ENCODE assay signal across 9 cellular contexts in the genomic region with DNA sequence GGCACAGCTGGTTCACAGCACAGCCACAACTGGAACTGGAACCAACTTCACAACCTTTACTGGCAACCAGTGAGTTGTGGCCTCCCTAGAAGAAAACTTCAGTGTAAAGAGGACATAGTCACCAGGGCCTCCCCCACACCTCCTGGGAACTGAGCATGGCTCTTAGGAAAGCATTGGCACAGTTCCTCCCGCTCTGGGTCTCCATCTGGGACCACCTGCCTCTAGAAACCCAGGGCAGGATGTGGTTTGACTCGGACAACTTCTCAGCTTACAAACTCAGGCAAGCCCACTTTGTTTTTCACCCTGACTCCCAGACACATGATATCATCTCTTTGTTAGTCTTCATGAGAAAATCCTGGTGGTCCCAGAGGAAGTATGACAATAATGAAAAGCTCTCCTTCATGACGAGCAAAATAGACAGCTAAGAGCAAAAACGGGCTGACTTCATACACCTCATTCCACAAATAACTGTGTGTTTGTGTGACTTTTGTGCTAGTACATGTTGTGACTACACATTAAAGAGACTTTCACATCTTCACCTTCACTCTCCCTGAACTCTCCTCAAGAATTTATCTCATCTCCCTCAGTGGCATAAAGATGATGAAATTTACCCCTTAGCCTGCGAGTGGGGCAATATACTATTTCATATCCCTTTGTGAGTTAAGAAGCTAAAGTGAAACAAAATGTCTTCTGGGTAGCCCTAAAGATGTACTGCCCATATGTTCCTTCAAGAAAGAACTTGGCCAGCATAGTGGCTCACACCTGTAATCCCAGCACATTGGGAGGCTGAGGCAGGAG.
DNase-seq lines count a peak whose midpoint lies in the region; ATAC-seq, FAIRE-seq and TF ChIP-seq lines count a peak whose summit lies in the region.
"Had no signal": no experiment of that assay in that cellular context is flagged by ENCODE, and none has a peak within 500 bp of the region (broad histone marks: within the 10 kb centered on the region; RNA-seq: fewer than 3 reads in every experiment).

No MANE protein-coding gene starts in this region.

- intact Hi-C loops in gastrocnemius medialis (cut with DNase I; ENCODE audit: low total_unique reads) = no loop called here
- intact Hi-C loops in psoas muscle (cut with DNase I) = no loop called here

- TF ChIP-seq POLR2A in A549 (IDR thresholded peaks at IDR 0.05; ENCODE audit: low read length) = no peak
- no peak for TF ChIP-seq POLR2A in erythroblast (IDR thresholded peaks at IDR 0.05; ENCODE audit: low read length)
- no peak for TF ChIP-seq POLR2A in gastrocnemius medialis (IDR thresholded peaks at IDR 0.05)

- ATAC-seq in A549 (no peak), gastrocnemius medialis (no peak), psoas muscle (no peak)

- FAIRE-seq in A549 (lab: Jason Lieb, UNC) (peak; percentile 77), GM19239 (lab: Jason Lieb, UNC) (peak; percentile 99)

- POLR2A ChIA-PET in A549 (lab: Yijun Ruan, JAX) = no interaction called here

- H3K36me3 ChIP-seq in SJCRH30 (no peaks in the 10 kb centered on the region), gastrocnemius medialis (no peaks in the 10 kb centered on the region), psoas muscle (ENCODE audit: insufficient read depth in 1 of 2, low read depth in 1 of 2) (no peaks in the 10 kb centered on the region)

- H3K4me1 ChIP-seq in A549 (no peaks in the 10 kb centered on the region), SJCRH30 (peaks cover 32% of the 10 kb centered on the region), gastrocnemius medialis (no peaks in the 10 kb centered on the region), psoas muscle (peaks cover 7% of the 10 kb centered on the region)

- 93% methylated on average over 5 of the region's 5 CpGs for WGBS in A549 (ENCODE audit: missing lambda C conversion rate)
- 52 to 64% (median 57%) methylated on average over 5 of the region's 5 CpGs for WGBS in psoas muscle, 3 donors

- DNase-seq in A549 (ENCODE audit: low read depth in 1 of 2, low spot score in 1 of 2) (no peak), GM19239 (ENCODE audit: insufficient read length, low spot score) (no peak), SJCRH30 (peak; percentile 93 to 98), fibroblast of peridontal ligament (ENCODE audit: extremely low read depth) (peak; percentile 40), NCI-H2107 treated with DMSO at 0.1 percent for 48 hours (lab: John Stamatoyannopoulos, UW; ENCODE audit: unreplicated experiment) (no peak), erythroblast (lab: John Stamatoyannopoulos, UW) (no peak), gastrocnemius medialis (no peak), psoas muscle (no peak)
- DNase-seq: activated T-cell treated with anti-CD3 and anti-CD28 coated beads for 4 hours had no signal

- H3K4me3 ChIP-seq in A549 (no peak overlapping the region), SJCRH30 (peak overlapping the region; percentile 10; the same call in 1 of the 2 replicates), gastrocnemius medialis (no peak overlapping the region), psoas muscle (no peak overlapping the region)

- CTCF ChIA-PET in A549 (lab: Yijun Ruan, JAX) = interaction anchor here (0.6 to 1.0 kb wide), 2 partner anchors 17 to 180 kb away, joined by 3 to 4 read pairs; no protein-coding TSS in a partner anchor

- H3K27me3 ChIP-seq in SJCRH30 = no peaks in the 10 kb centered on the region
- H3K27me3 ChIP-seq in gastrocnemius medialis = no peaks in the 10 kb centered on the region
- peaks cover 0 to 6% (median 0%) of the 10 kb centered on the region in 3 donors for H3K27me3 ChIP-seq in psoas muscle (ENCODE audit: insufficient read depth in 3 of 3, low read length in 2 of 3)

- in situ Hi-C loops in gastrocnemius medialis (cut with MboI; ENCODE audit: low sequenced_read_pairs in 4 of 4) = no loop called here

- H3K4me2 ChIP-seq in A549 = no peak overlapping the region

- no peak for TF ChIP-seq RAD21 in A549 (conservative IDR thresholded peaks at IDR 0.05 in 1 of 2, IDR thresholded peaks at IDR 0.05 in 1 of 2)

- H3K9me3 ChIP-seq in A549 (no peaks in the 10 kb centered on the region), SJCRH30 (replicated peaks) (no peaks in the 10 kb centered on the region), gastrocnemius medialis (no peaks in the 10 kb centered on the region), psoas muscle (peaks cover 3% of the 10 kb centered on the region)

- no peak for TF ChIP-seq EP300 in A549 (IDR thresholded peaks at IDR 0.05)

- no peak for TF ChIP-seq CTCF in A549 (IDR thresholded peaks at IDR 0.05)
- no peak for TF ChIP-seq CTCF in gastrocnemius medialis (IDR thresholded peaks at IDR 0.05 in 4 of 5, conservative IDR thresholded peaks at IDR 0.05 in 1 of 5)
- no peak for TF ChIP-seq CTCF in psoas muscle (IDR thresholded peaks at IDR 0.05)

- no peak overlapping the region for H3K27ac ChIP-seq in A549
- peak overlapping the region; percentile 89 for H3K27ac ChIP-seq in SJCRH30
- H3K27ac ChIP-seq in gastrocnemius medialis = no peak overlapping the region
- no peak overlapping the region for H3K27ac ChIP-seq in psoas muscle

TF ChIP-seq in A549, 52 proteins besides CTCF, POLR2A, EP300 and RAD21:
- TF ChIP-seq EHF (CRISPR knock-in tag; IDR thresholded peaks at IDR 0.05) (no peak), HOXB5 (CRISPR knock-in tag; IDR thresholded peaks at IDR 0.05) (no peak), KDM5A (IDR thresholded peaks at IDR 0.05) (no peak), HEYL (CRISPR knock-in tag; IDR thresholded peaks at IDR 0.05) (no peak), HES2 (IDR thresholded peaks at IDR 0.05) (no peak), RNF2 (IDR thresholded peaks at IDR 0.05; ENCODE audit: borderline replicate concordance, low read depth) (no peak), RFX5 (IDR thresholded peaks at IDR 0.05) (no peak), ZC3H11A (IDR thresholded peaks at IDR 0.05) (no peak), TFCP2L1 (CRISPR knock-in tag; IDR thresholded peaks at IDR 0.05) (no peak), GATA3 (IDR thresholded peaks at IDR 0.05; ENCODE audit: borderline replicate concordance) (no peak), CHD2 (IDR thresholded peaks at IDR 0.05; ENCODE audit: low read length, partially characterized antibody) (no peak), JUN (IDR thresholded peaks at IDR 0.05) (no peak)

Comparison
In these comparisons a context has a peak if more than half of its experiments do, and no peak if none do; other contexts are left out.
1. DNase-seq: peak in SJCRH30 (2 of 2) and fibroblast of peridontal ligament (single experiment); none in A549 (0 of 2), GM19239 (single experiment), NCI-H2107 treated with DMSO at 0.1 percent for 48 hours (single experiment), erythroblast (0 of 2), gastrocnemius medialis (0 of 2) and psoas muscle (0 of 2).